Comparison of ENCODE assay signal across 20 cellular contexts in genomic region chr5:109273594-109273993, GRCh38.
"Had no signal": no experiment of that assay in that cellular context is flagged by ENCODE, and none has a peak within 500 bp of the region (broad histone marks: within the 10 kb centered on the region; RNA-seq: fewer than 3 reads in every experiment).

No MANE protein-coding gene starts in this region.

- H3K27ac ChIP-seq: coronary artery, dorsolateral prefrontal cortex, esophagus muscularis mucosa, gastroesophageal sphincter, heart left ventricle, hepatocyte, left lung, lower lobe of right lung had no signal

- H3K36me3 ChIP-seq: esophagus muscularis mucosa, gastroesophageal sphincter, heart left ventricle, left lung, lower lobe of right lung had no signal

- DNase-seq: dermis blood vessel endothelial cell; dorsolateral prefrontal cortex; effector CD4-positive, alpha-beta T cell; effector memory CD4-positive, alpha-beta T cell; foreskin melanocyte; heart left ventricle; hypothalamus; immature natural killer cell; islet precursor cell; left cardiac atrium; left lung; left ventricle myocardium superior; lower lobe of right lung; mesendoderm; midbrain had no signal

- H2AFZ ChIP-seq: hepatocyte had no signal

- H3K4me2 ChIP-seq: hepatocyte had no signal

- H3K4me3 ChIP-seq: coronary artery, dorsolateral prefrontal cortex, esophagus muscularis mucosa, gastroesophageal sphincter, heart left ventricle, hepatocyte, left lung, lower lobe of right lung had no signal

- H3K4me1 ChIP-seq: esophagus muscularis mucosa, gastroesophageal sphincter, heart left ventricle, left lung, lower lobe of right lung had no signal

- FAIRE-seq: endothelial cell of umbilical vein had no signal

- ATAC-seq: gastroesophageal sphincter, heart left ventricle, left cardiac atrium, left lung, left ventricle myocardium superior, lower lobe of right lung had no signal

- H3K9me3 ChIP-seq: esophagus muscularis mucosa, lower lobe of right lung had no signal

- H3K79me2 ChIP-seq: hepatocyte had no signal

- H3K27me3 ChIP-seq: dorsolateral prefrontal cortex, esophagus muscularis mucosa, gastroesophageal sphincter, heart left ventricle, hepatocyte, left lung had no signal
